In genomic region chrX:136523770-136524169, GRCh38 we compare ENCODE assay signal across 25 cellular contexts. TPM values are rescaled to one million over a fixed set of nuclear protein-coding genes. Genes with fewer than 3 reads are reported as not detected.
A peak's percentile ranks its signal among the peaks of the same experiment; 100 is the strongest.
DNase-seq lines count a peak whose midpoint lies in the region; ATAC-seq, FAIRE-seq and TF ChIP-seq lines count a peak whose summit lies in the region.
"Had no signal": no experiment of that assay in that cellular context is flagged by ENCODE, and none has a peak within 500 bp of the region (broad histone marks: within the 10 kb centered on the region; RNA-seq: fewer than 3 reads in every experiment).

No MANE protein-coding gene starts in this region.

- peak overlapping the region; percentile 40 for H3K27ac Mint-ChIP-seq in activated naive CD8-positive, alpha-beta T cell treated with anti-CD3 and anti-CD28 coated beads for 36 hours
- H3K27ac Mint-ChIP-seq in activated naive CD8-positive, alpha-beta T cell treated with anti-CD3 and anti-CD28 coated beads, Interleukin-2, amount 50 U/mL, for 24 hours: no peak overlapping the region
- H3K27ac Mint-ChIP-seq in stimulated activated naive B cell treated with anti-CD40 and anti-IgM and Interleukin-4, amounts not matched to agents 10 μg/mL and 1 μg/mL and 100 μg/mL, for 72 hours: no peak overlapping the region
- H3K27ac Mint-ChIP-seq: CD14-positive monocyte; CD4-positive, alpha-beta T cell; GM23338; H9 had no signal

- H3K36me3 Mint-ChIP-seq in activated naive CD8-positive, alpha-beta T cell treated with anti-CD3 and anti-CD28 coated beads for 36 hours: no peaks in the 10 kb centered on the region
- no peaks in the 10 kb centered on the region for H3K36me3 Mint-ChIP-seq in activated naive CD8-positive, alpha-beta T cell treated with anti-CD3 and anti-CD28 coated beads, Interleukin-2, amount 50 U/mL, for 24 hours (ENCODE audit: low read depth)
- H3K36me3 Mint-ChIP-seq in stimulated activated naive B cell treated with anti-CD40 and anti-IgM and Interleukin-4, amounts not matched to agents 10 μg/mL and 1 μg/mL and 100 μg/mL, for 72 hours: no peaks in the 10 kb centered on the region
- H3K36me3 Mint-ChIP-seq: CD14-positive monocyte had no signal

- peaks cover 6% of the 10 kb centered on the region for H3K4me1 Mint-ChIP-seq in activated naive CD8-positive, alpha-beta T cell treated with anti-CD3 and anti-CD28 coated beads for 36 hours
- H3K4me1 Mint-ChIP-seq in activated naive CD8-positive, alpha-beta T cell treated with anti-CD3 and anti-CD28 coated beads, Interleukin-2, amount 50 U/mL, for 24 hours: peaks cover 7% of the 10 kb centered on the region
- no peaks in the 10 kb centered on the region for H3K4me1 Mint-ChIP-seq in stimulated activated naive B cell treated with anti-CD40 and anti-IgM and Interleukin-4, amounts not matched to agents 10 μg/mL and 1 μg/mL and 100 μg/mL, for 72 hours
- H3K4me1 Mint-ChIP-seq: CD14-positive monocyte had no signal

- no peak for DNase-seq in activated naive CD8-positive, alpha-beta T cell treated with anti-CD3 and anti-CD28 coated beads for 36 hours
- DNase-seq in activated naive CD8-positive, alpha-beta T cell treated with anti-CD3 and anti-CD28 coated beads, Interleukin-2, amount 50 U/mL, for 24 hours: no peak
- no peak for DNase-seq in anterior cingulate cortex (lab: John Stamatoyannopoulos, UW)
- no peak for DNase-seq in NCI-H2107 (lab: John Stamatoyannopoulos, UW)
- DNase-seq in stimulated activated naive B cell treated with anti-CD40 and anti-IgM and Interleukin-4, amounts not matched to agents 10 μg/mL and 1 μg/mL and 100 μg/mL, for 72 hours: no peak
- DNase-seq: 8988T; ACHN; AML-193; BE2C; CD4-positive, alpha-beta T cell; CD8-positive, alpha-beta memory T cell; DMS 273 treated with DMSO at 0.1 percent for 48 hours; DMS79; EL; GDM1; H9 had no signal

- peak overlapping the region; percentile 26 for H3K27ac ChIP-seq in VCaP
- H3K27ac ChIP-seq: A549; BLaER1 treated with 17β-estradiol and CSF1 and Interleukin-3, amounts not matched to agents 10 nM and 100 nM had no signal

- no peaks in the 10 kb centered on the region for H3K27me3 Mint-ChIP-seq in activated naive CD8-positive, alpha-beta T cell treated with anti-CD3 and anti-CD28 coated beads for 36 hours
- no peaks in the 10 kb centered on the region for H3K27me3 Mint-ChIP-seq in activated naive CD8-positive, alpha-beta T cell treated with anti-CD3 and anti-CD28 coated beads, Interleukin-2, amount 50 U/mL, for 24 hours
- H3K27me3 Mint-ChIP-seq in stimulated activated naive B cell treated with anti-CD40 and anti-IgM and Interleukin-4, amounts not matched to agents 10 μg/mL and 1 μg/mL and 100 μg/mL, for 72 hours: peaks cover 0 to 10% of the 10 kb centered on the region in 2 donors
- H3K27me3 Mint-ChIP-seq: CD4-positive, alpha-beta T cell had no signal

- FAIRE-seq in islet of Langerhans (lab: Jason Lieb, UNC): peak; percentile 75
- FAIRE-seq: GM12878 had no signal

- ATAC-seq in activated naive CD8-positive, alpha-beta T cell treated with anti-CD3 and anti-CD28 coated beads, Interleukin-2, amount 50 U/mL, for 24 hours: no peak
- no peak for ATAC-seq in stimulated activated naive B cell treated with anti-CD40 and anti-IgM and Interleukin-4, amounts not matched to agents 10 μg/mL and 1 μg/mL and 100 μg/mL, for 72 hours (replicated peaks)
- ATAC-seq: A549, GM12878, GM23338, HCT116 had no signal

- TF ChIP-seq CTCF in VCaP (conservative IDR thresholded peaks at IDR 0.05): no peak

- no peak overlapping the region for H3K4me3 Mint-ChIP-seq in activated naive CD8-positive, alpha-beta T cell treated with anti-CD3 and anti-CD28 coated beads for 36 hours
- no peak overlapping the region for H3K4me3 Mint-ChIP-seq in activated naive CD8-positive, alpha-beta T cell treated with anti-CD3 and anti-CD28 coated beads, Interleukin-2, amount 50 U/mL, for 24 hours
- H3K4me3 Mint-ChIP-seq in stimulated activated naive B cell treated with anti-CD40 and anti-IgM and Interleukin-4, amounts not matched to agents 10 μg/mL and 1 μg/mL and 100 μg/mL, for 72 hours: no peak overlapping the region
- H3K4me3 Mint-ChIP-seq: CD14-positive monocyte; CD4-positive, alpha-beta T cell; CD8-positive, alpha-beta memory T cell; GM23338; H9 had no signal

- no peaks in the 10 kb centered on the region for H3K9me3 Mint-ChIP-seq in activated naive CD8-positive, alpha-beta T cell treated with anti-CD3 and anti-CD28 coated beads for 36 hours
- H3K9me3 Mint-ChIP-seq in activated naive CD8-positive, alpha-beta T cell treated with anti-CD3 and anti-CD28 coated beads, Interleukin-2, amount 50 U/mL, for 24 hours: no peaks in the 10 kb centered on the region
- no peaks in the 10 kb centered on the region for H3K9me3 Mint-ChIP-seq in stimulated activated naive B cell treated with anti-CD40 and anti-IgM and Interleukin-4, amounts not matched to agents 10 μg/mL and 1 μg/mL and 100 μg/mL, for 72 hours
- H3K9me3 Mint-ChIP-seq: CD4-positive, alpha-beta T cell; GM23338 had no signal

RNA-seq across cellular contexts. Expression of gene VGLL1, which starts 8.2 kb away (rescaled TPM):
- not detected for total RNA-seq in activated naive CD8-positive, alpha-beta T cell treated with anti-CD3 and anti-CD28 coated beads for 36 hours
- total RNA-seq: CD4-positive, alpha-beta T cell; CD8-positive, alpha-beta memory T cell; GM12878; GM23338; H4; H9 had no signal

RNA-seq across cellular contexts. Expression of gene HTATSF1, which starts 26.4 kb away (rescaled TPM):
- 10 to 100 TPM; 38.8 to 40.4 TPM for total RNA-seq in activated naive CD8-positive, alpha-beta T cell treated with anti-CD3 and anti-CD28 coated beads for 36 hours

RNA-seq across cellular contexts. Expression of gene BRS3, which starts 36.0 kb away (rescaled TPM):
- not detected for total RNA-seq in activated naive CD8-positive, alpha-beta T cell treated with anti-CD3 and anti-CD28 coated beads for 36 hours
- total RNA-seq: CD4-positive, alpha-beta T cell; CD8-positive, alpha-beta memory T cell; GM12878; GM23338; H4; H9 had no signal
